Comparison of ENCODE assay signal across 32 cellular contexts in the genomic region with DNA sequence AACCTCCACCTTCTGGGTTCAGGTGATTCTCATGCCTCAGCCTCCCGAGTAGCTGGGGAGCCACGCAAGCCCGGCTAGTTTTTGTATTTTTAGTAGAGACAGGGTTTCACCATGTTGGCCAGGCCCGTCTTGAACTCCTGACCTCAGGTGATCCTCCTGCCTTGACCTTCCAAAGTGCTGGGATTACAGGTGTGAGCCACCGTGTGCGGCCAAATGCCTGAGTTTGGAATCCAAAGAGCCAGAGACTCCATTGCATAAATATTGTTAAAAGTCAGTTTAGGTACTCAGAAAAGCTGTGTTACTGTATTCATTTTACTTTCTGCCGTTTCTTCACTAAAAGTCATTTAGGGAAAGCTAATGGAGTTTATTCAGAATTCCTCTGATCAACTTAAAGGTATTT.
"Had no signal": no experiment of that assay in that cellular context is flagged by ENCODE, and none has a peak within 500 bp of the region (broad histone marks: within the 10 kb centered on the region; RNA-seq: fewer than 3 reads in every experiment).

No MANE protein-coding gene starts in this region.

- H3K9me3 Mint-ChIP-seq: activated B cell treated with CpG ODN at 0.5 μM for 24 hours; activated CD8-positive, alpha-beta T cell treated with anti-CD3 and anti-CD28 coated beads for 36 hours; activated naive CD4-positive, alpha-beta T cell treated with anti-CD3 and anti-CD28 coated beads, Interleukin-2, amount 10 ng/mL, durations not matched to agents 7 days and 5 days; activated naive CD4-positive, alpha-beta T cell treated with anti-CD3 and anti-CD28 coated beads, Interleukin-2, amount 50 U/mL, for 72 hours; effector memory CD8-positive, alpha-beta T cell had no signal

- H3K4me3 Mint-ChIP-seq: activated B cell treated with CpG ODN at 0.5 μM for 24 hours; activated CD8-positive, alpha-beta T cell treated with anti-CD3 and anti-CD28 coated beads for 36 hours; activated naive CD4-positive, alpha-beta T cell treated with anti-CD3 and anti-CD28 coated beads, Interleukin-2, amount 10 ng/mL, durations not matched to agents 7 days and 5 days; effector memory CD8-positive, alpha-beta T cell had no signal

- H3K27me3 Mint-ChIP-seq: activated B cell treated with CpG ODN at 0.5 μM for 24 hours; activated CD8-positive, alpha-beta T cell treated with anti-CD3 and anti-CD28 coated beads for 36 hours; activated naive CD4-positive, alpha-beta T cell treated with anti-CD3 and anti-CD28 coated beads, Interleukin-2, amount 10 ng/mL, durations not matched to agents 7 days and 5 days; effector memory CD8-positive, alpha-beta T cell had no signal

- ATAC-seq: activated CD4-positive, CD25-positive, alpha-beta regulatory T cell treated with anti-CD3 and anti-CD28 coated beads, Interleukin-2, amount 50 U/mL, for 24 hours; activated CD8-positive, alpha-beta T cell treated with anti-CD3 and anti-CD28 coated beads for 36 hours; activated naive CD4-positive, alpha-beta T cell treated with anti-CD3 and anti-CD28 coated beads, Interleukin-2, amount 50 U/mL, for 72 hours; body of pancreas; effector memory CD8-positive, alpha-beta T cell; gastroesophageal sphincter had no signal

- DNase-seq: activated B cell treated with CpG ODN at 0.5 μM for 24 hours; activated CD4-positive, alpha-beta T cell treated with anti-CD3 and anti-CD28 coated beads for 48 hours; activated CD4-positive, alpha-beta T cell treated with anti-CD3 and anti-CD28 coated beads, Interleukin-2, amount 50 U/mL, for 1 hour; activated CD4-positive, alpha-beta T cell treated with anti-CD3 and anti-CD28 coated beads, Interleukin-2, amount 50 U/mL, for 48 hours; activated CD8-positive, alpha-beta memory T cell treated with anti-CD3 and anti-CD28 coated beads for 24 hours; activated CD8-positive, alpha-beta T cell treated with anti-CD3 and anti-CD28 coated beads for 36 hours; activated gamma-delta T cell; activated naive CD4-positive, alpha-beta T cell; activated naive CD4-positive, alpha-beta T cell treated with anti-CD3 and anti-CD28 coated beads, Interleukin-2, amount 10 ng/mL, durations not matched to agents 7 days and 5 days; activated T-cell treated with anti-CD3 and anti-CD28 coated beads, Interleukin-2, amount 50 U/mL, for 48 hours; adrenal gland; amygdala; aorta; body of pancreas; caudate nucleus; cortex of kidney; dermis blood vessel endothelial cell; effector CD4-positive, alpha-beta T cell; effector memory CD8-positive, alpha-beta T cell; esophagus squamous epithelium; foreskin melanocyte; hippocampal formation; T-helper 1 cell; T-helper 2 cell had no signal

- H3K27ac Mint-ChIP-seq: activated B cell treated with CpG ODN at 0.5 μM for 24 hours; activated CD8-positive, alpha-beta T cell treated with anti-CD3 and anti-CD28 coated beads for 36 hours; activated naive CD4-positive, alpha-beta T cell treated with anti-CD3 and anti-CD28 coated beads, Interleukin-2, amount 10 ng/mL, durations not matched to agents 7 days and 5 days had no signal

- H3K9me3 ChIP-seq: adrenal gland, body of pancreas, esophagus squamous epithelium, gastroesophageal sphincter had no signal

- FAIRE-seq: colon, endometrium, endothelial cell of umbilical vein had no signal

- H3K4me1 Mint-ChIP-seq: activated B cell treated with CpG ODN at 0.5 μM for 24 hours; activated naive CD4-positive, alpha-beta T cell treated with anti-CD3 and anti-CD28 coated beads, Interleukin-2, amount 10 ng/mL, durations not matched to agents 7 days and 5 days had no signal

- H3K27ac ChIP-seq: adrenal gland, body of pancreas, epithelial cell of prostate, esophagus squamous epithelium, gastroesophageal sphincter, VCaP had no signal

- H3K27me3 ChIP-seq: adrenal gland, body of pancreas, esophagus squamous epithelium, gastroesophageal sphincter had no signal

- H3K4me3 ChIP-seq: adrenal gland, body of pancreas, esophagus squamous epithelium, gastroesophageal sphincter had no signal

- H3K4me1 ChIP-seq: adrenal gland, body of pancreas, esophagus squamous epithelium, gastroesophageal sphincter had no signal
